Comparison of ENCODE assay signal across 16 cellular contexts in the genomic region with DNA sequence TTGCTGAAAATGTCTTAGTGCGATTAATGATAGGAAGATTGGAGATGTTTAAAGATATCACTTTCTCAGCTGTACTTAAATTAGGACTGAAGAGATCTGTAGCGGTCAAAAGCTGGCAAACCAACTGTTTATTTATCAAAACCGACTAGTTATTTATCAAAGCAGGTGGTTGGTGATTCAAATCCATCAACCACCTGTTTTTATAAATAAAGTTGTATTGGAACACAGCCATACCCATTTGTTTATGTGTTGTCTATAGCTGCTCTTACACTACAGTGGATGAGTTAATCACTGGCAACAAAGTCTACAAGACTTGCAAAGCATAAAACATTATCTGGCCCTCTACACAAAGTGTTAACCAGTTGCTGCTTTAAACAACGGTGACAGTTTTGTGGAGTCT.
DNase-seq lines count a peak whose midpoint lies in the region; ATAC-seq and TF ChIP-seq lines count a peak whose summit lies in the region.
"Had no signal": no experiment of that assay in that cellular context is flagged by ENCODE, and none has a peak within 500 bp of the region (broad histone marks: within the 10 kb centered on the region; RNA-seq: fewer than 3 reads in every experiment).

No MANE protein-coding gene starts in this region.

- no peak overlapping the region for H3K4me3 ChIP-seq in HUES64 (ENCODE audit: low read length)
- no peak overlapping the region for H3K4me3 ChIP-seq in mammary epithelial cell (replicated peaks in 1 of 3; ENCODE audit: insufficient read depth in 1 of 3, low read depth in 2 of 3, low read length in 3 of 3)
- no peak overlapping the region for H3K4me3 ChIP-seq in mesodermal cell (ENCODE audit: extremely low read depth, insufficient read depth, low read length, poor library complexity, severe bottlenecking)
- H3K4me3 ChIP-seq: GM23338 had no signal

- intact Hi-C loops in mammary epithelial cell (cut with micrococcal nuclease): no loop called here

- no peak overlapping the region for H3K27ac Mint-ChIP-seq in activated naive CD4-positive, alpha-beta T cell treated with anti-CD3 and anti-CD28 coated beads, Interleukin-2, amount 10 ng/mL, durations not matched to agents 7 days and 5 days
- H3K27ac Mint-ChIP-seq: GM23338, T-cell had no signal

- no peak overlapping the region for H3K9ac ChIP-seq in HUES64 (ENCODE audit: low read depth, low read length)
- no peak overlapping the region for H3K9ac ChIP-seq in mammary epithelial cell (ENCODE audit: insufficient read depth, low read length)
- H3K9ac ChIP-seq: SK-N-SH had no signal

- H3K27me3 ChIP-seq in HUES64 (ENCODE audit: insufficient read depth, low read length): no peaks in the 10 kb centered on the region
- no peaks in the 10 kb centered on the region for H3K27me3 ChIP-seq in mammary epithelial cell (ENCODE audit: insufficient read depth, low read length)

- peaks cover 8% of the 10 kb centered on the region; the same call in 1 of the 2 replicates for H3K4me1 ChIP-seq in HUES64 (ENCODE audit: insufficient read depth, low read length)
- peaks cover 15% of the 10 kb centered on the region for H3K4me1 ChIP-seq in mammary epithelial cell (ENCODE audit: insufficient read depth, low read length)
- peaks cover 6% of the 10 kb centered on the region for H3K4me1 ChIP-seq in mesodermal cell (ENCODE audit: control insufficient read depth, insufficient read depth, low read length, poor library complexity, severe bottlenecking)

- BruUV-seq in mammary epithelial cell (replicated peaks; lab: Mats Ljungman, UMichigan): no TSS peak

- no peak for TF ChIP-seq CTCF in mammary epithelial cell (conservative IDR thresholded peaks at IDR 0.05 in 1 of 2, IDR thresholded peaks at IDR 0.05 in 1 of 2; ENCODE audit: extremely low read depth in 1 of 2, insufficient read depth in 1 of 2, low read depth in 1 of 2, low read length in 2 of 2)

- H2AFZ ChIP-seq in mammary epithelial cell (ENCODE audit: low read depth, low read length): peak overlapping the region; percentile 69
- H2AFZ ChIP-seq: GM23338 had no signal

- no peak for ATAC-seq in HG03520 (IDR thresholded peaks at IDR 0.05; ENCODE audit: unreplicated experiment)
- ATAC-seq: T-cell had no signal

- peak overlapping the region; percentile 75 for H3K4me2 ChIP-seq in mammary epithelial cell (ENCODE audit: insufficient read depth, low read depth, low read length)
- H3K4me2 ChIP-seq: GM23338 had no signal

- H3K27ac ChIP-seq in HUES64 (ENCODE audit: low read depth, low read length) (0 out of 2 replicates have a peak overlapping the region, but pooled peaks have one; percentile 29), mammary epithelial cell (ENCODE audit: insufficient read depth, low read depth, low read length) (peak overlapping the region; percentile 7), mesodermal cell (ENCODE audit: low read depth, low read length, severe bottlenecking) (peak overlapping the region; percentile 48)

- no peaks in the 10 kb centered on the region for H3K36me3 Mint-ChIP-seq in activated naive CD4-positive, alpha-beta T cell treated with anti-CD3 and anti-CD28 coated beads, Interleukin-2, amount 10 ng/mL, durations not matched to agents 7 days and 5 days

- DNase-seq in ELR (ENCODE audit: low read depth) (peak; percentile 21), mammary epithelial cell (no peak), NCI-H2171 treated with DMSO at 0.1 percent for 48 hours (lab: John Stamatoyannopoulos, UW) (no peak), HUDEP-2 (lab: John Stamatoyannopoulos, UW; ENCODE audit: unreplicated experiment in 76 of 76) (no peak)
- no peak for DNase-seq in activated naive CD4-positive, alpha-beta T cell treated with anti-CD3 and anti-CD28 coated beads, Interleukin-2, amount 10 ng/mL, durations not matched to agents 7 days and 5 days
- DNase-seq: CD4-positive, alpha-beta memory T cell; NCI-H146; NCI-H2081 treated with DMSO at 0.1 percent for 48 hours; NCI-H510A treated with DMSO at 0.1 percent for 48 hours; SHP77; SK-N-SH; T-cell had no signal

- dilution Hi-C loops in mammary epithelial cell (cut with HindIII; ENCODE audit: low sequenced_read_pairs): no loop called here

- no peaks in the 10 kb centered on the region for H3K27me3 Mint-ChIP-seq in activated naive CD4-positive, alpha-beta T cell treated with anti-CD3 and anti-CD28 coated beads, Interleukin-2, amount 10 ng/mL, durations not matched to agents 7 days and 5 days
- H3K27me3 Mint-ChIP-seq: CD4-positive, alpha-beta memory T cell had no signal

- no peaks in the 10 kb centered on the region for H3K79me2 ChIP-seq in mammary epithelial cell (ENCODE audit: insufficient read depth, low read length)

- H3K36me3 ChIP-seq in HUES64 (ENCODE audit: insufficient read depth, low read length): no peaks in the 10 kb centered on the region
- no peaks in the 10 kb centered on the region for H3K36me3 ChIP-seq in mammary epithelial cell (ENCODE audit: insufficient read depth, low read length)
- no peaks in the 10 kb centered on the region for H3K36me3 ChIP-seq in mesodermal cell (ENCODE audit: control insufficient read depth, insufficient read depth, low read length)

- peaks cover 2% of the 10 kb centered on the region for H3K9me3 Mint-ChIP-seq in activated naive CD4-positive, alpha-beta T cell treated with anti-CD3 and anti-CD28 coated beads, Interleukin-2, amount 10 ng/mL, durations not matched to agents 7 days and 5 days

- H3K9me3 ChIP-seq in HUES64 (ENCODE audit: insufficient read depth, low read depth, low read length) (no peaks in the 10 kb centered on the region), mammary epithelial cell (replicated peaks; ENCODE audit: insufficient read depth, low read length) (no peaks in the 10 kb centered on the region), mesodermal cell (ENCODE audit: control insufficient read depth, low read length) (no peaks in the 10 kb centered on the region)
- H3K9me3 ChIP-seq: SK-N-SH had no signal

- 99% methylated on average over 4 of the region's 4 CpGs for WGBS in HUES64
- WGBS in mammary epithelial cell (ENCODE audit: low coverage, missing lambda C conversion rate): 97% methylated on average over 4 of the region's 4 CpGs
- WGBS in mesodermal cell (ENCODE audit: insufficient coverage in 2 of 2), 2 experiments: 90 to 95% methylated on average over 2 of the region's 4 CpGs

- CTCF ChIA-PET in mammary epithelial cell (lab: Charles Lee; ENCODE audit: low non-redundant PET): no interaction called here
- CTCF ChIA-PET in activated naive CD4-positive, alpha-beta T cell treated with anti-CD3 and anti-CD28 coated beads, Interleukin-2, amount 10 ng/mL, durations not matched to agents 7 days and 5 days (lab: Charles Lee): no interaction called here

- H3K4me1 Mint-ChIP-seq in activated naive CD4-positive, alpha-beta T cell treated with anti-CD3 and anti-CD28 coated beads, Interleukin-2, amount 10 ng/mL, durations not matched to agents 7 days and 5 days: no peaks in the 10 kb centered on the region
- H3K4me1 Mint-ChIP-seq: T-cell had no signal

- in situ Hi-C loops in mammary epithelial cell (cut with MboI; ENCODE audit: low sequenced_read_pairs in 2 of 2): no loop called here

- no peak overlapping the region for H3K4me3 Mint-ChIP-seq in activated naive CD4-positive, alpha-beta T cell treated with anti-CD3 and anti-CD28 coated beads, Interleukin-2, amount 10 ng/mL, durations not matched to agents 7 days and 5 days
- H3K4me3 Mint-ChIP-seq: CD4-positive, alpha-beta memory T cell; GM23338; T-cell had no signal

- H4K20me1 ChIP-seq in mammary epithelial cell (ENCODE audit: insufficient read depth, low read length): no peaks in the 10 kb centered on the region
